2 cellular contexts compared by ENCODE assay signal in genomic region chr17:1560582-1561170, GRCh38.
A peak's percentile ranks its signal among the peaks of the same experiment; 100 is the strongest.
TF ChIP-seq lines count a peak whose summit lies in the region.

No MANE protein-coding gene starts in this region.

TF ChIP-seq in HEK293, 187 proteins besides CTCF, POLR2A, EP300 and RAD21:
- TF ChIP-seq ZSCAN4 (tag by site-specific recombination; IDR thresholded peaks at IDR 0.05) (peak; percentile 58), ATF2 (tag by site-specific recombination; IDR thresholded peaks at IDR 0.05; ENCODE audit: low read depth) (no peak), ZNF571 (tag by site-specific recombination; IDR thresholded peaks at IDR 0.05) (no peak)
- TF ChIP-seq, protein P1, sequence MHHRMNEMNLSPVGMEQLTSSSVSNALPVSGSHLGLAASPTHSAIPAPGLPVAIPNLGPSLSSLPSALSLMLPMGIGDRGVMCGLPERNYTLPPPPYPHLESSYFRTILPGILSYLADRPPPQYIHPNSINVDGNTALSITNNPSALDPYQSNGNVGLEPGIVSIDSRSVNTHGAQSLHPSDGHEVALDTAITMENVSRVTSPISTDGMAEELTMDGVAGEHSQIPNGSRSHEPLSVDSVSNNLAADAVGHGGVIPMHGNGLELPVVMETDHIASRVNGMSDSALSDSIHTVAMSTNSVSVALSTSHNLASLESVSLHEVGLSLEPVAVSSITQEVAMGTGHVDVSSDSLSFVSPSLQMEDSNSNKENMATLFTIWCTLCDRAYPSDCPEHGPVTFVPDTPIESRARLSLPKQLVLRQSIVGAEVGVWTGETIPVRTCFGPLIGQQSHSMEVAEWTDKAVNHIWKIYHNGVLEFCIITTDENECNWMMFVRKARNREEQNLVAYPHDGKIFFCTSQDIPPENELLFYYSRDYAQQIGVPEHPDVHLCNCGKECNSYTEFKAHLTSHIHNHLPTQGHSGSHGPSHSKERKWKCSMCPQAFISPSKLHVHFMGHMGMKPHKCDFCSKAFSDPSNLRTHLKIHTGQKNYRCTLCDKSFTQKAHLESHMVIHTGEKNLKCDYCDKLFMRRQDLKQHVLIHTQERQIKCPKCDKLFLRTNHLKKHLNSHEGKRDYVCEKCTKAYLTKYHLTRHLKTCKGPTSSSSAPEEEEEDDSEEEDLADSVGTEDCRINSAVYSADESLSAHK (tag by site-specific recombination; IDR thresholded peaks at IDR 0.05), result 0 out of 2 replicates have a peak, but pooled peaks have one; percentile 9

TF ChIP-seq in GM12878, 131 proteins besides CTCF, POLR2A, EP300 and RAD21 (continued from another document):
- no peak for TF ChIP-seq REST (IDR thresholded peaks at IDR 0.05; ENCODE audit: low read depth, low read length)
- no peak for TF ChIP-seq MTA2 (IDR thresholded peaks at IDR 0.05; ENCODE audit: low read depth)
- TF ChIP-seq PRDM15 (CRISPR knock-in tag; IDR thresholded peaks at IDR 0.05), result no peak
- TF ChIP-seq ZBTB40 (IDR thresholded peaks at IDR 0.05; ENCODE audit: borderline replicate concordance), result no peak
- no peak for TF ChIP-seq NRF1 (conservative IDR thresholded peaks at IDR 0.05; ENCODE audit: low read depth, low read length)
- TF ChIP-seq, protein P2, sequence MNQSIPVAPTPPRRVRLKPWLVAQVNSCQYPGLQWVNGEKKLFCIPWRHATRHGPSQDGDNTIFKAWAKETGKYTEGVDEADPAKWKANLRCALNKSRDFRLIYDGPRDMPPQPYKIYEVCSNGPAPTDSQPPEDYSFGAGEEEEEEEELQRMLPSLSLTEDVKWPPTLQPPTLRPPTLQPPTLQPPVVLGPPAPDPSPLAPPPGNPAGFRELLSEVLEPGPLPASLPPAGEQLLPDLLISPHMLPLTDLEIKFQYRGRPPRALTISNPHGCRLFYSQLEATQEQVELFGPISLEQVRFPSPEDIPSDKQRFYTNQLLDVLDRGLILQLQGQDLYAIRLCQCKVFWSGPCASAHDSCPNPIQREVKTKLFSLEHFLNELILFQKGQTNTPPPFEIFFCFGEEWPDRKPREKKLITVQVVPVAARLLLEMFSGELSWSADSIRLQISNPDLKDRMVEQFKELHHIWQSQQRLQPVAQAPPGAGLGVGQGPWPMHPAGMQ (IDR thresholded peaks at IDR 0.05; ENCODE audit: borderline replicate concordance), result no peak
- no peak for TF ChIP-seq POLR2AphosphoS5 (IDR thresholded peaks at IDR 0.05; ENCODE audit: low read length)
